In genomic region chr5:170631471-170632195, GRCh38 we compare ENCODE assay signal across 9 cellular contexts.
A peak's percentile ranks its signal among the peaks of the same experiment; 100 is the strongest.
DNase-seq lines count a peak whose midpoint lies in the region; ATAC-seq, FAIRE-seq and TF ChIP-seq lines count a peak whose summit lies in the region.
"Had no signal": no experiment of that assay in that cellular context is flagged by ENCODE, and none has a peak within 500 bp of the region (broad histone marks: within the 10 kb centered on the region; RNA-seq: fewer than 3 reads in every experiment).

No MANE protein-coding gene starts in this region.

- H3K4me1 ChIP-seq in A549: peaks cover 20% of the 10 kb centered on the region

- no peak for TF ChIP-seq CTCF in A549 (IDR thresholded peaks at IDR 0.05)

- no peak for TF ChIP-seq POLR2A in A549 (IDR thresholded peaks at IDR 0.05; ENCODE audit: low read length)

- FAIRE-seq in A549 (lab: Jason Lieb, UNC): no peak

- no peak overlapping the region for H3K4me3 ChIP-seq in A549

- no peak for TF ChIP-seq RAD21 in A549 (conservative IDR thresholded peaks at IDR 0.05 in 1 of 2, IDR thresholded peaks at IDR 0.05 in 1 of 2)

- WGBS in A549 (ENCODE audit: missing lambda C conversion rate): 40% methylated on average over 11 of the region's 15 CpGs

- CTCF ChIA-PET in A549 (lab: Yijun Ruan, JAX): interaction anchor here (0.6 to 24.6 kb wide), 54 partner anchors 10 to 823 kb away, joined by 3 to 508 read pairs (median 4); no protein-coding TSS in a partner anchor

- POLR2A ChIA-PET in A549 (lab: Yijun Ruan, JAX): no interaction called here

- H3K27ac ChIP-seq in A549: 0 out of 6 replicates have a peak overlapping the region, but pooled peaks of 1 of the 2 experiments have one; percentile 15

- DNase-seq in A549 (ENCODE audit: low read depth in 1 of 2, low spot score in 1 of 2) (peak; percentile 68 to 74), LHCN-M2 (ENCODE audit: low read depth) (peak; percentile 18), ecto neural progenitor cell (ENCODE audit: low spot score) (peak; percentile 78), mesenteric fat pad (ENCODE audit: low spot score) (peak; percentile 77), AG08396 (ENCODE audit: low spot score) (no peak)
- DNase-seq: CD8-positive, alpha-beta memory T cell had no signal

- TF ChIP-seq EP300 in A549 (IDR thresholded peaks at IDR 0.05): no peak

- ATAC-seq in A549 (peak; percentile 68 to 89), HG02623 (IDR thresholded peaks at IDR 0.05; ENCODE audit: unreplicated experiment) (no peak), HG03175 (IDR thresholded peaks at IDR 0.05; ENCODE audit: unreplicated experiment) (no peak), HG03135 (IDR thresholded peaks at IDR 0.05; ENCODE audit: unreplicated experiment) (no peak)

- no peaks in the 10 kb centered on the region for H3K9me3 ChIP-seq in A549

- H3K4me2 ChIP-seq in A549: peak overlapping the region; percentile 88

TF ChIP-seq in A549, 52 proteins besides CTCF, POLR2A, EP300 and RAD21:
- no peak for TF ChIP-seq FOXS1 (CRISPR knock-in tag; IDR thresholded peaks at IDR 0.05)
- TF ChIP-seq ZC3H11A (IDR thresholded peaks at IDR 0.05): no peak
- no peak for TF ChIP-seq RARB (CRISPR knock-in tag; IDR thresholded peaks at IDR 0.05)
- no peak for TF ChIP-seq E2F6 (IDR thresholded peaks at IDR 0.05; ENCODE audit: borderline replicate concordance, low read depth)
- TF ChIP-seq HOXB13 (CRISPR knock-in tag; IDR thresholded peaks at IDR 0.05; ENCODE audit: low read depth): no peak
- TF ChIP-seq RNF2 (IDR thresholded peaks at IDR 0.05; ENCODE audit: borderline replicate concordance, low read depth): no peak
- no peak for TF ChIP-seq ZFP36 (IDR thresholded peaks at IDR 0.05; ENCODE audit: borderline replicate concordance, partially characterized antibody)
- no peak for TF ChIP-seq NFE2L2 (conservative IDR thresholded peaks at IDR 0.05; ENCODE audit: low read length)
- TF ChIP-seq KDM5A (IDR thresholded peaks at IDR 0.05): no peak
- no peak for TF ChIP-seq MAZ (IDR thresholded peaks at IDR 0.05; ENCODE audit: borderline replicate concordance, low read depth, low read length)
- no peak for TF ChIP-seq REST (IDR thresholded peaks at IDR 0.05)
- TF ChIP-seq POLR2AphosphoS2 (conservative IDR thresholded peaks at IDR 0.05; ENCODE audit: low read length): no peak
- no peak for TF ChIP-seq TFCP2L1 (CRISPR knock-in tag; IDR thresholded peaks at IDR 0.05)
- TF ChIP-seq MAX (IDR thresholded peaks at IDR 0.05): no peak
- TF ChIP-seq CHD2 (IDR thresholded peaks at IDR 0.05; ENCODE audit: low read length, partially characterized antibody): no peak
- TF ChIP-seq PBX3 (IDR thresholded peaks at IDR 0.05): no peak
- TF ChIP-seq EHMT2 (IDR thresholded peaks at IDR 0.05; ENCODE audit: low read depth): no peak
- TF ChIP-seq JUN (IDR thresholded peaks at IDR 0.05): no peak
- no peak for TF ChIP-seq USF2 (IDR thresholded peaks at IDR 0.05)
TF ChIP-seq in A549: peak in this region for 0.

Comparison
In these comparisons a context has a peak if more than half of its experiments do, and no peak if none do; other contexts are left out.
1. ATAC-seq: peak in A549 (2 of 2); none in HG02623 (single experiment), HG03175 (single experiment) and HG03135 (single experiment).